19 cellular contexts compared by ENCODE assay signal in genomic region chr12:99287136-99287535, GRCh38.
"Had no signal": no experiment of that assay in that cellular context is flagged by ENCODE, and none has a peak within 500 bp of the region (broad histone marks: within the 10 kb centered on the region; RNA-seq: fewer than 3 reads in every experiment).

No MANE protein-coding gene starts in this region.

- H3K27ac ChIP-seq: esophagus squamous epithelium, spleen, tibial artery, upper lobe of left lung, uterus had no signal

- ATAC-seq: effector memory CD8-positive, alpha-beta T cell; left colon; left ventricle myocardium superior; mucosa of descending colon; naive thymus-derived CD8-positive, alpha-beta T cell; sciatic nerve; stimulated activated memory B cell treated with anti-CD40 and anti-IgM and Interleukin-4, amounts not matched to agents 10 μg/mL and 1 μg/mL and 100 μg/mL, for 72 hours had no signal

- H3K36me3 Mint-ChIP-seq: stimulated activated memory B cell treated with anti-CD40 and anti-IgM and Interleukin-4, amounts not matched to agents 10 μg/mL and 1 μg/mL and 100 μg/mL, for 72 hours had no signal

- H3K4me3 ChIP-seq: esophagus squamous epithelium, lung, mucosa of descending colon, spleen, tibial artery, upper lobe of left lung, uterus had no signal

- H3K4me1 ChIP-seq: spleen, tibial artery, upper lobe of left lung, uterus had no signal

- H3K27me3 Mint-ChIP-seq: dendritic cell treated with granulocyte-macrophage colony-stimulating factor and Interleukin-4, amounts not matched to agents 40 ng/mL and 50 ng/mL, for 4 days; effector memory CD8-positive, alpha-beta T cell; naive thymus-derived CD8-positive, alpha-beta T cell; stimulated activated memory B cell treated with anti-CD40 and anti-IgM and Interleukin-4, amounts not matched to agents 10 μg/mL and 1 μg/mL and 100 μg/mL, for 72 hours; stimulated activated naive CD8-positive, alpha-beta T cell treated with anti-CD3 and anti-CD28 coated beads, Interleukin-15, Interleukin-2, amounts not matched to agents 100 ng/mL and 50 ng/mL, for 24 hours had no signal

- H3K4me3 Mint-ChIP-seq: dendritic cell treated with granulocyte-macrophage colony-stimulating factor and Interleukin-4, amounts not matched to agents 40 ng/mL and 50 ng/mL, for 4 days; effector memory CD8-positive, alpha-beta T cell; naive thymus-derived CD8-positive, alpha-beta T cell; stimulated activated memory B cell treated with anti-CD40 and anti-IgM and Interleukin-4, amounts not matched to agents 10 μg/mL and 1 μg/mL and 100 μg/mL, for 72 hours; stimulated activated naive CD8-positive, alpha-beta T cell treated with anti-CD3 and anti-CD28 coated beads, Interleukin-15, Interleukin-2, amounts not matched to agents 100 ng/mL and 50 ng/mL, for 24 hours had no signal

- H3K27me3 ChIP-seq: esophagus squamous epithelium, spleen, tibial artery, upper lobe of left lung, uterus had no signal

- DNase-seq: effector memory CD8-positive, alpha-beta T cell; esophagus squamous epithelium; foreskin fibroblast; left colon; left ventricle myocardium superior; mucosa of descending colon; naive thymus-derived CD8-positive, alpha-beta T cell; spleen; stimulated activated CD4-positive, alpha-beta T cell treated with anti-CD3 and anti-CD28 coated beads, Interleukin-15, amount 100 ng/mL, for 24 hours; stimulated activated CD4-positive, alpha-beta T cell treated with anti-CD3 and anti-CD28 coated beads, Interleukin-1b, Interleukin-23, amount 100 ng/mL, for 48 hours; stimulated activated CD4-positive, alpha-beta T cell treated with anti-CD3 and anti-CD28 coated beads, Interleukin-4, amount 100 ng/mL, for 24 hours; tibial artery; upper lobe of left lung; uterus had no signal

- H3K4me1 Mint-ChIP-seq: naive thymus-derived CD8-positive, alpha-beta T cell; stimulated activated memory B cell treated with anti-CD40 and anti-IgM and Interleukin-4, amounts not matched to agents 10 μg/mL and 1 μg/mL and 100 μg/mL, for 72 hours had no signal

- H3K27ac Mint-ChIP-seq: dendritic cell treated with granulocyte-macrophage colony-stimulating factor and Interleukin-4, amounts not matched to agents 40 ng/mL and 50 ng/mL, for 4 days; effector memory CD8-positive, alpha-beta T cell; naive thymus-derived CD8-positive, alpha-beta T cell; stimulated activated memory B cell treated with anti-CD40 and anti-IgM and Interleukin-4, amounts not matched to agents 10 μg/mL and 1 μg/mL and 100 μg/mL, for 72 hours; stimulated activated naive CD8-positive, alpha-beta T cell treated with anti-CD3 and anti-CD28 coated beads, Interleukin-15, Interleukin-2, amounts not matched to agents 100 ng/mL and 50 ng/mL, for 24 hours had no signal

- H3K36me3 ChIP-seq: esophagus squamous epithelium, spleen, tibial artery, upper lobe of left lung, uterus had no signal
